8 cellular contexts compared by ENCODE assay signal in the genomic region with DNA sequence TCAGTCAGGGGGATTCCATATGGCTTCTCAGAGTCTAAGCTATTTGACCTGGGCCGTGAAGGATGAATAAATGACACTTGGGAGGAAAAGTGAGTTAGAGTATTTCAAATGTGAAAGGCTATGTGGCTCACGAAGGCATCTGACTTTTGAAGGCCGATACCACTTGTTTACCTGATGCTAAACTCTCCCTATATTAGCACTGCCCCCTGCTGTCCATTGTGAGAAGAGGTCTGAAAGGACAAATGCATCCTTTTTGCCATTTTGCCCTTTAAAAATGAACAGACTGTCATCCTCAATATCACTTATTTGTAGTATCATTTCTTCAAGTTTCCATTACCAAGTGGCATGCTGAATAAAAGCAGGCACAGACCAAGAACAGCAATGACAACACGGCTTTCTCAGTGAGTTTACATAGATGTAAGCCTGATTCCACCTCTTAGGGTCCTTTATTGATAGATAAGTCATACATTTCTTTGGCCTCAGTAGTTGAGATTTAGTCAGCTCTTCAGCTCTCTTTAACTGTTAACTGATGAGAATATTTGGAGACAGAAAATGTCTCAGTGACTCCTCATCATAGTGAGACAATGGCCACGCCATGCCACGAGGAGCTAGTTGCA. TPM values are rescaled to one million over a fixed set of nuclear protein-coding genes. Genes with fewer than 3 reads are reported as not detected.
A peak's percentile ranks its signal among the peaks of the same experiment; 100 is the strongest.
DNase-seq lines count a peak whose midpoint lies in the region; ATAC-seq, FAIRE-seq and TF ChIP-seq lines count a peak whose summit lies in the region.

No MANE protein-coding gene starts in this region.

- no peaks in the 10 kb centered on the region for H3K9me1 ChIP-seq in keratinocyte (ENCODE audit: control insufficient read depth, extremely low read depth, insufficient read depth, low read length)

- no peak overlapping the region for H3K9ac ChIP-seq in keratinocyte (ENCODE audit: control insufficient read depth, extremely low read depth, insufficient read depth, low read length)

- peaks cover 11% of the 10 kb centered on the region for H3K4me1 ChIP-seq in keratinocyte (ENCODE audit: control insufficient read depth, extremely low read depth, insufficient read depth, low read length)

- no peaks in the 10 kb centered on the region for H3K9me3 ChIP-seq in keratinocyte (ENCODE audit: control insufficient read depth, low read depth, low read length)

- no peak for DNase-seq in GM06990 (ENCODE audit: extremely low read depth, insufficient read length)
- DNase-seq in LoVo (ENCODE audit: low spot score): peak; percentile 31
- peak; percentile 60 for DNase-seq in SW480 (ENCODE audit: low spot score)
- DNase-seq in astrocyte of the spinal cord (ENCODE audit: low read depth, low spot score): peak; percentile 78
- DNase-seq in keratinocyte (ENCODE audit: low read depth, low spot score): no peak
- peak in 2 of 3 donors; percentile 35 for DNase-seq in stimulated activated CD4-positive, alpha-beta T cell treated with anti-CD3 and anti-CD28 coated beads, TNF-alpha, amount 100 ng/mL, for 1 hour (ENCODE audit: low read depth in 3 of 3, low spot score in 1 of 3)

- H3K27ac ChIP-seq in keratinocyte (ENCODE audit: control insufficient read depth, insufficient read depth, low read length): no peak overlapping the region

- FAIRE-seq in keratinocyte (lab: Jason Lieb, UNC): peak; percentile 93

- TF ChIP-seq CTCF in GM06990 (IDR thresholded peaks at IDR 0.05; ENCODE audit: insufficient read depth, low read length, poor library complexity, severe bottlenecking) (peak; percentile 70), astrocyte of the spinal cord (IDR thresholded peaks at IDR 0.05; ENCODE audit: low read depth, low read length) (peak; percentile 82), keratinocyte (optimal IDR thresholded peaks at IDR 0.05 in 1 of 3, IDR thresholded peaks at IDR 0.05 in 1 of 3, conservative IDR thresholded peaks at IDR 0.05 in 1 of 3; ENCODE audit: extremely low read depth in 1 of 3, insufficient read depth in 2 of 3, low read length in 3 of 3) (peak; percentile 75 to 76 (median 75))

- H3K27me3 ChIP-seq in GM06990 (replicated peaks; ENCODE audit: control insufficient read depth, insufficient read depth, low read length) (no peaks in the 10 kb centered on the region), keratinocyte (ENCODE audit: control insufficient read depth, extremely low read depth, insufficient read depth, low read length) (no peaks in the 10 kb centered on the region)

- H3K79me2 ChIP-seq in keratinocyte (ENCODE audit: control insufficient read depth, insufficient read depth, low read length): no peaks in the 10 kb centered on the region

- H4K20me1 ChIP-seq in keratinocyte (ENCODE audit: control insufficient read depth, extremely low read depth, insufficient read depth, low read length): no peaks in the 10 kb centered on the region

- H3K4me3 ChIP-seq in GM06990 (replicated peaks; ENCODE audit: low read depth, low read length) (no peak overlapping the region), astrocyte of the spinal cord (ENCODE audit: low read depth, low read length) (no peak overlapping the region), keratinocyte (ENCODE audit: control insufficient read depth in 2 of 3, extremely low read depth in 1 of 3, insufficient read depth in 2 of 3, low read depth in 1 of 3, low read length in 3 of 3) (no peak overlapping the region)

- H3K36me3 ChIP-seq in GM06990 (ENCODE audit: control insufficient read depth, insufficient read depth, low read length) (no peaks in the 10 kb centered on the region), keratinocyte (ENCODE audit: control insufficient read depth in 2 of 2, extremely low read depth in 1 of 2, insufficient read depth in 2 of 2, low read length in 2 of 2) (no peaks in the 10 kb centered on the region)

- no peak overlapping the region for H2AFZ ChIP-seq in keratinocyte (ENCODE audit: control insufficient read depth, low read length)

- in situ Hi-C loops in astrocyte of the spinal cord (cut with HindIII; ENCODE audit: low sequenced_read_pairs): no loop called here

- ATAC-seq in GM21786 (IDR thresholded peaks at IDR 0.05; ENCODE audit: unreplicated experiment): peak; percentile 57
- no peak for ATAC-seq in HG03045 (IDR thresholded peaks at IDR 0.05; ENCODE audit: unreplicated experiment)

- dilution Hi-C loops in keratinocyte (cut with MboI; ENCODE audit: extremely low pct_ligation_motif_present, low sequenced_read_pairs): no loop called here

- H3K4me2 ChIP-seq in keratinocyte (ENCODE audit: control insufficient read depth, extremely low read depth, insufficient read depth, low read depth, low read length): no peak overlapping the region

RNA-seq across cellular contexts. Expression of a gene that starts 40.1 kb away (rescaled TPM):
- 1.0 to 2.5 TPM (median 1.4 TPM) in 3 replicates for polyA plus RNA-seq in keratinocyte
- polyA plus RNA-seq in keratinocyte (2011; ENCODE audit: low read depth): 0.27 TPM
- 0.21 and 0.29 TPM in 2 replicates for polyA plus RNA-seq in keratinocyte (2011; cell fraction: cytosol; rRNA removed)
- 0.80 and 1.8 TPM in 2 replicates for polyA plus RNA-seq in keratinocyte (2011; cell fraction: nucleus; rRNA removed)
- 0.01 and 0.58 TPM in 2 replicates for polyA plus RNA-seq in keratinocyte (2012; ENCODE audit: low replicate concordance)
- polyA minus RNA-seq in keratinocyte: 1.2 to 2.7 TPM (median 1.5 TPM) in 3 replicates
- polyA minus RNA-seq in keratinocyte (2011; cell fraction: cytosol; rRNA and poly(A)+ RNA removed): 4.0 TPM
- 1.3 and 1.6 TPM in 2 replicates for polyA minus RNA-seq in keratinocyte (2011; cell fraction: nucleus; rRNA and poly(A)+ RNA removed)

Comparison
In these comparisons a context has a peak if more than half of its experiments do, and no peak if none do; other contexts are left out.
1. DNase-seq: peak in LoVo (single experiment), SW480 (single experiment), astrocyte of the spinal cord (single experiment) and stimulated activated CD4-positive, alpha-beta T cell treated with anti-CD3 and anti-CD28 coated beads, TNF-alpha, amount 100 ng/mL, for 1 hour (2 of 3); none in GM06990 (single experiment) and keratinocyte (single experiment).
2. Peak in every context shown above with its lines, with median percentiles within 50 percentile points of each other: CTCF ChIP-seq.